6 cellular contexts compared by ENCODE assay signal in genomic region chr11:65539401-65540289, GRCh38. TPM values are rescaled to one million over a fixed set of nuclear protein-coding genes. Genes with fewer than 3 reads are reported as not detected.
A peak's percentile ranks its signal among the peaks of the same experiment; 100 is the strongest.
DNase-seq lines count a peak whose midpoint lies in the region; ATAC-seq and TF ChIP-seq lines count a peak whose summit lies in the region.

No MANE protein-coding gene starts in this region.

- ATAC-seq in HG02759 (IDR thresholded peaks at IDR 0.05; ENCODE audit: unreplicated experiment) (peak; percentile 67), left lung (peak; percentile 39)

- H3K9me3 ChIP-seq in left lung, result no peaks in the 10 kb centered on the region

- peak overlapping the region; percentile 85 to 88 for H3K27ac ChIP-seq in left lung

- intact Hi-C loops in left lung (cut with DNase I), result loop anchor here in 1 of 2 donors (10.0 kb wide), 1 partner anchor 55 kb away; the partner anchor contains the start of gene KCNK7

- DNase-seq in ELF-1 (ENCODE audit: low read depth, low spot score) (peak; percentile 66), left lung (peak; percentile 64 to 90), UCSD-AML1 (lab: John Stamatoyannopoulos, UW; ENCODE audit: unreplicated experiment) (no peak)
- DNase-seq in activated CD8-positive, alpha-beta memory T cell treated with anti-CD3 and anti-CD28 coated beads, Interleukin-2, amount 50 U/mL, for 4 hours, result no peak

- H3K36me3 ChIP-seq in left lung, result peaks cover 0 to 52% of the 10 kb centered on the region in 2 donors

- H3K4me3 ChIP-seq in WI38 (ENCODE audit: low read depth, low read length) (peak overlapping the region; percentile 56), left lung (peak overlapping the region; percentile 37 to 47)

- no peaks in the 10 kb centered on the region for H3K27me3 ChIP-seq in left lung

- peaks cover 13 to 30% of the 10 kb centered on the region in 2 donors for H3K4me1 ChIP-seq in left lung

- TF ChIP-seq CTCF in WI38 (IDR thresholded peaks at IDR 0.05; ENCODE audit: low read depth, low read length), result no peak
- peak; percentile 28 to 40 for TF ChIP-seq CTCF in left lung (IDR thresholded peaks at IDR 0.05)

RNA-seq across cellular contexts. Expression of gene SCYL1, which starts 14.8 kb away (rescaled TPM):
- 10 to 100 TPM; 81.2 to 82.5 TPM for total RNA-seq in left lung

RNA-seq across cellular contexts. Expression of gene LTBP3, which starts 18.5 kb away (rescaled TPM):
- 100 to 1,000 TPM in 1 of 2 donors, 10 to 100 TPM in 1; 70.8 to 157 TPM for total RNA-seq in left lung

RNA-seq across cellular contexts. Expression of gene ZNRD2, which starts 30.6 kb away (rescaled TPM):
- total RNA-seq in left lung, result 10 to 100 TPM; 21.7 to 32.3 TPM

RNA-seq across cellular contexts. Expression of gene FAM89B, which starts 32.7 kb away (rescaled TPM):
- total RNA-seq in left lung, result 10 to 100 TPM; 47.1 to 57.5 TPM

RNA-seq across cellular contexts. Expression of gene EHBP1L1, which starts 36.2 kb away (rescaled TPM):
- total RNA-seq in left lung, result 100 to 1,000 TPM in 1 of 2 donors, 10 to 100 TPM in 1; 57.0 to 133 TPM

Comparison
In these comparisons a context has a peak if more than half of its experiments do, and no peak if none do; other contexts are left out.
1. DNase-seq: peak in ELF-1 (single experiment) and left lung (2 of 2); none in UCSD-AML1 (single experiment) and activated CD8-positive, alpha-beta memory T cell treated with anti-CD3 and anti-CD28 coated beads, Interleukin-2, amount 50 U/mL, for 4 hours (single experiment).